ENCODE assay signal across 8 cellular contexts in genomic region chr12:71685961-71686657, GRCh38. TPM values are rescaled to one million over a fixed set of nuclear protein-coding genes. Genes with fewer than 3 reads are reported as not detected.
DNase-seq lines count a peak whose midpoint lies in the region; ATAC-seq and TF ChIP-seq lines count a peak whose summit lies in the region.

TMEM19 (plus strand) TSS chr12:71686082; CDS start chr12:71686681, 599 bp downstream.

- no peaks in the 10 kb centered on the region for H3K4me1 ChIP-seq in BE2C
- peaks cover 7% of the 10 kb centered on the region for H3K4me1 ChIP-seq in colonic mucosa

- H3K36me3 ChIP-seq in BE2C (no peaks in the 10 kb centered on the region), colonic mucosa (no peaks in the 10 kb centered on the region)

- H3K9ac ChIP-seq in colonic mucosa (ENCODE audit: low read depth in 2 of 2, low read length in 2 of 2), result peak within 1 kb of the TSS; percentile 75 to 94

- peaks cover 17% of the 10 kb centered on the region for H3K4me1 Mint-ChIP-seq in activated CD4-positive, alpha-beta T cell treated with anti-CD3 and anti-CD28 coated beads for 36 hours

- H3K27ac Mint-ChIP-seq in activated CD4-positive, alpha-beta T cell treated with anti-CD3 and anti-CD28 coated beads for 36 hours, result peak within 1 kb of the TSS; percentile 91

- CTCF ChIA-PET in activated CD4-positive, alpha-beta T cell treated with anti-CD3 and anti-CD28 coated beads for 36 hours (lab: Charles Lee), result interaction anchor here (0.6 to 4.9 kb wide), 10 partner anchors 9 to 979 kb away, joined by 3 to 44 read pairs (median 6); partner anchors contain the start of genes THAP2 and ZFC3H1

- TF ChIP-seq POLR2A in GM19193 (IDR thresholded peaks at IDR 0.05; ENCODE audit: extremely low read depth, insufficient read depth, insufficient read length), result peak; percentile 90

- peak within 1 kb of the TSS; percentile 87 for H3K4me3 Mint-ChIP-seq in activated CD4-positive, alpha-beta T cell treated with anti-CD3 and anti-CD28 coated beads for 36 hours

- intact Hi-C loops in activated CD4-positive, alpha-beta T cell treated with anti-CD3 and anti-CD28 coated beads for 36 hours (cut with DNase I, micrococcal nuclease), result loop anchor here (1.0 to 5.0 kb wide), 6 partner anchors 22 to 1319 kb away; partner anchors contain the start of genes RAB21 (in 2 of the 2), KCNMB4 (in 1 of the 2), TBC1D15 (in 1 of the 2) and THAP2 (in 1 of the 2)
- intact Hi-C loops in colonic mucosa (cut with DNase I), result loop anchor here (2.0 kb wide), 1 partner anchor 61 kb away; no protein-coding TSS in a partner anchor

- H3K27me3 Mint-ChIP-seq in activated CD4-positive, alpha-beta T cell treated with anti-CD3 and anti-CD28 coated beads for 36 hours, result no peaks in the 10 kb centered on the region

- H3K9me3 ChIP-seq in BE2C (no peaks in the 10 kb centered on the region), colonic mucosa (no peaks in the 10 kb centered on the region)

- H3K27me3 ChIP-seq in BE2C (no peaks in the 10 kb centered on the region), colonic mucosa (no peaks in the 10 kb centered on the region), layer of hippocampus (ENCODE audit: control insufficient read depth, insufficient read depth, low read length) (no peaks in the 10 kb centered on the region)

- POLR2A ChIA-PET in activated CD4-positive, alpha-beta T cell treated with anti-CD3 and anti-CD28 coated beads for 36 hours (lab: Charles Lee), result interaction anchor here (0.6 to 4.4 kb wide), 4 partner anchors 22 to 88 kb away, joined by 3 to 55 read pairs (median 4); partner anchors contain the start of genes RAB21, THAP2 and ZFC3H1

- H3K9me3 Mint-ChIP-seq in activated CD4-positive, alpha-beta T cell treated with anti-CD3 and anti-CD28 coated beads for 36 hours (ENCODE audit: low read depth), result no peaks in the 10 kb centered on the region

- peak within 1 kb of the TSS; percentile 84 for H3K4me3 ChIP-seq in BE2C (ENCODE audit: low read depth, low read length)
- H3K4me3 ChIP-seq in colonic mucosa, result peak within 1 kb of the TSS; percentile 66

- H3K27ac ChIP-seq in colonic mucosa (peak within 1 kb of the TSS; percentile 92), layer of hippocampus (ENCODE audit: low read depth, low read length) (peak within 1 kb of the TSS; percentile 96)

- TF ChIP-seq CTCF in BE2C (IDR thresholded peaks at IDR 0.05; ENCODE audit: low read depth, low read length) (peak; percentile 26), colonic mucosa (IDR thresholded peaks at IDR 0.05) (no peak)

- no peaks in the 10 kb centered on the region for H3K36me3 Mint-ChIP-seq in activated CD4-positive, alpha-beta T cell treated with anti-CD3 and anti-CD28 coated beads for 36 hours (ENCODE audit: low read depth)

- peak; percentile 93 for DNase-seq in BE2C
- peak; percentile 89 for DNase-seq in NCI-H510A (lab: John Stamatoyannopoulos, UW)
- DNase-seq in activated CD4-positive, alpha-beta T cell treated with anti-CD3 and anti-CD28 coated beads for 36 hours, result peak; percentile 87
- DNase-seq in colonic mucosa, result peak; percentile 91
- DNase-seq in stimulated activated CD4-positive, alpha-beta T cell treated with anti-CD3 and anti-CD28 coated beads, Interleukin-1b, Interleukin-23, amount 100 ng/mL, for 4 hours (ENCODE audit: low read depth in 2 of 2), result peak; percentile 62 to 71

- ATAC-seq in HG03439 (IDR thresholded peaks at IDR 0.05; ENCODE audit: unreplicated experiment), result peak; percentile 93
- ATAC-seq in activated CD4-positive, alpha-beta T cell treated with anti-CD3 and anti-CD28 coated beads for 36 hours, result peak; percentile 88

RNA-seq across cellular contexts. Expression of gene TMEM19, which starts in this region (rescaled TPM):
- 30.0 TPM for polyA plus RNA-seq in BE2C (2012; ENCODE audit: insufficient read depth, insufficient read length, low read depth)
- total RNA-seq in activated CD4-positive, alpha-beta T cell treated with anti-CD3 and anti-CD28 coated beads for 36 hours, result 10 to 100 TPM in 1 of 2 experiments, 1 to 10 TPM in 1; 6.1 to 12.9 TPM
- total RNA-seq in colonic mucosa, result 10 to 100 TPM; 37.7 to 39.2 TPM

Comparison
In these comparisons a context has a peak if more than half of its experiments do, and no peak if none do; other contexts are left out.
1. Peak in every context shown above with its lines: DNase-seq, ATAC-seq, H3K4me3 ChIP-seq and H3K27ac ChIP-seq.